ENCODE assay signal across 8 cellular contexts in the genomic region with DNA sequence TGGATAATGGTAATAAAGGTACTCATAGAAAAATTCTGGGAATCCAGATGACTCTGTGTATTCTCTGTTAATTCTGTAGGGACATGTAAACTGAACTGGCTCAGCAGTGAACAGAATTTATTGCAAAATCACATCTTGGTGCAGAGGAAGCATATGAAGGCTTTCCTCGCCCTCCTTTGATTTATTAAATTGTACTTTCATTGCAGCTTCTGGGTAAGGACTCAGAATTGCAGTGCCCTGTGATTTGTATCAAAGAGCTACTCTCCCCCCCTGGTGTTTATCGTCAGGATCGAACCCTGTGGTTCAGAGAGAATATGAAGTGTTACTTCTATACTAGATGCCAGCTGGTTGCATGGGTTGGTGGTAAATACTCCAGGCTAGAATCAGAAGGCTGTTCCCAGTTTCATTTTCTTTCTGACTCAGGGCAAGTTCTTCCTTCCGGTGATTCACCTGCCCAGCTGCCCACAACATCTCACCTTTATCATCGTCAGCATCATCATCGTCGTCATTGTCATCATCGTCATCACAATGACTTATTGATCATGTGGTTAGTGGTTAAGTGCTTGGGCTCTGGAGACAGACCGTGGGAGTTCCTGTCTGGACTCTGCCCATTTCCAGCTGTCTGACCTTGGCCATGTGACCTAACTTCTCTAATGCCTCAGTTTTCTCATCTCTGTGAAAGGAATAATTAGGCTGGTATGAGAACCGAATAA.
DNase-seq lines count a peak whose midpoint lies in the region; ATAC-seq and TF ChIP-seq lines count a peak whose summit lies in the region.

No MANE protein-coding gene starts in this region.

- H3K4me2 ChIP-seq in KMS-11 (peak overlapping the region; percentile 61), smooth muscle cell (peak overlapping the region; percentile 51)

- ATAC-seq in GM21619 (IDR thresholded peaks at IDR 0.05; ENCODE audit: unreplicated experiment): peak; percentile 86

- H3K4me3 ChIP-seq in KMS-11 (IDR thresholded peaks at IDR 0.05; ENCODE audit: insufficient read depth, low read depth, low read length) (no peak overlapping the region), smooth muscle cell (no peak overlapping the region), WERI-Rb-1 (ENCODE audit: low read depth, low read length) (no peak overlapping the region)

- H4K20me1 ChIP-seq in KMS-11 (ENCODE audit: insufficient read depth) (no peaks in the 10 kb centered on the region), smooth muscle cell (ENCODE audit: low read depth) (no peaks in the 10 kb centered on the region)

- H3K79me2 ChIP-seq in KMS-11 (ENCODE audit: insufficient read depth, low read depth): no peaks in the 10 kb centered on the region
- H3K79me2 ChIP-seq in smooth muscle cell (ENCODE audit: low read depth): no peaks in the 10 kb centered on the region

- no peaks in the 10 kb centered on the region for H3F3A ChIP-seq in smooth muscle cell (ENCODE audit: low read depth)

- peak overlapping the region; percentile 13; the same call in 1 of the 2 replicates for H3K9ac ChIP-seq in KMS-11
- peak overlapping the region; percentile 71 for H3K9ac ChIP-seq in smooth muscle cell (ENCODE audit: low read depth)

- no peaks in the 10 kb centered on the region for H3K9me3 ChIP-seq in smooth muscle cell (replicated peaks; ENCODE audit: low read depth)
- no peaks in the 10 kb centered on the region for H3K9me3 ChIP-seq in WERI-Rb-1 (ENCODE audit: severe bottlenecking)

- H3K36me3 ChIP-seq in KMS-11 (ENCODE audit: insufficient read depth) (no peaks in the 10 kb centered on the region), smooth muscle cell (ENCODE audit: low read depth) (no peaks in the 10 kb centered on the region), WERI-Rb-1 (no peaks in the 10 kb centered on the region)

- WGBS in smooth muscle cell (ENCODE audit: low lambda C conversion rate): 53% methylated on average over 10 of the region's 10 CpGs

- H3K27me3 ChIP-seq in KMS-11 (ENCODE audit: insufficient read depth, low read depth) (no peaks in the 10 kb centered on the region), smooth muscle cell (ENCODE audit: low read depth) (no peaks in the 10 kb centered on the region), WERI-Rb-1 (ENCODE audit: insufficient read depth, low read depth, severe bottlenecking) (no peaks in the 10 kb centered on the region)

- H2AFZ ChIP-seq in KMS-11 (ENCODE audit: low read depth) (no peak overlapping the region), smooth muscle cell (ENCODE audit: low read depth) (no peak overlapping the region)

- DNase-seq in GM04504 (ENCODE audit: low read depth): peak; percentile 74
- peak; percentile 69 to 77 for DNase-seq in activated CD4-positive, alpha-beta T cell treated with anti-CD3 and anti-CD28 coated beads, Interleukin-2, amount 50 U/mL, for 48 hours
- DNase-seq in epithelial cell of prostate (ENCODE audit: low read depth, low spot score): peak; percentile 100
- DNase-seq in smooth muscle cell (lab: John Stamatoyannopoulos, UW; ENCODE audit: unreplicated experiment): no peak
- DNase-seq in WERI-Rb-1: no peak
- no peak for DNase-seq in AML-193 (lab: John Stamatoyannopoulos, UW)

- H3K27ac ChIP-seq in KMS-11 (peak overlapping the region; percentile 52), epithelial cell of prostate (peak overlapping the region; percentile 91), smooth muscle cell (ENCODE audit: low read depth) (peak overlapping the region; percentile 90), WERI-Rb-1 (no peak overlapping the region)

- TF ChIP-seq CTCF in KMS-11 (conservative IDR thresholded peaks at IDR 0.05; ENCODE audit: low read depth, low read length) (peak; percentile 39), smooth muscle cell (IDR thresholded peaks at IDR 0.05; ENCODE audit: borderline replicate concordance, insufficient read depth, poor library complexity, severe bottlenecking) (no peak), WERI-Rb-1 (IDR thresholded peaks at IDR 0.05; ENCODE audit: low read depth, low read length) (no peak)

- H3K4me1 ChIP-seq in KMS-11 (ENCODE audit: low read depth, poor library complexity, severe bottlenecking): peaks cover 96% of the 10 kb centered on the region
- H3K4me1 ChIP-seq in smooth muscle cell (ENCODE audit: low read depth): no peaks in the 10 kb centered on the region

Comparison
In these comparisons a context has a peak if more than half of its experiments do, and no peak if none do; other contexts are left out.
1. DNase-seq: peak in GM04504 (single experiment), activated CD4-positive, alpha-beta T cell treated with anti-CD3 and anti-CD28 coated beads, Interleukin-2, amount 50 U/mL, for 48 hours (2 of 2) and epithelial cell of prostate (single experiment); none in smooth muscle cell (single experiment), WERI-Rb-1 (single experiment) and AML-193 (0 of 2).